11 cellular contexts compared by ENCODE assay signal in the genomic region with DNA sequence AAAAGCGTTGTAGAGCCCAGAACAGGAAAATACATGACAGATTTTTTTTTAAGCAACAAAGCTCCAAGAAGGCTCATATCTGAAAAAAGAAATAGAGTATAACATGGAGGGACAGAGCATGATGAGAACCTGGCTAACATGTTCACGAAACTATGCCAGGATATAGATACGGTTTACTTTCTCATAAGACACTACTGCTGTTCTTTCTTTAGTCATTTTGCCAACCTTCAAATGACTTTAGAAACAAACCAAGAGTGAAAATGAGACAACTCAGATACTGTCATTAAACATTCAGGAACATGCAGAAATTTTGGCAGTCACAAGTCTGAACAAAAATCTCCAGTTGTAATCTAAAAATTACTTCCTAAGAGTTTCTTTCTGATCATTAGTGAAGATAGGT. TPM values are rescaled to one million over a fixed set of nuclear protein-coding genes. Genes with fewer than 3 reads are reported as not detected.
DNase-seq lines count a peak whose midpoint lies in the region; ATAC-seq and TF ChIP-seq lines count a peak whose summit lies in the region.
"Had no signal": no experiment of that assay in that cellular context is flagged by ENCODE, and none has a peak within 500 bp of the region (broad histone marks: within the 10 kb centered on the region; RNA-seq: fewer than 3 reads in every experiment).

No MANE protein-coding gene starts in this region.

- H3K9me3 Mint-ChIP-seq in CD8-positive, alpha-beta T cell: no peaks in the 10 kb centered on the region
- peaks cover 6% of the 10 kb centered on the region for H3K9me3 Mint-ChIP-seq in T-helper 2 cell treated with Interferon-gamma antibody and Interleukin-4, amounts not matched to agents 5 μg/mL and 100 μg/mL, for 36 hours

- no peak for DNase-seq in CD8-positive, alpha-beta T cell
- DNase-seq in T-helper 2 cell treated with Interferon-gamma antibody and Interleukin-4, amounts not matched to agents 5 μg/mL and 100 μg/mL, for 36 hours (ENCODE audit: low spot score): no peak
- DNase-seq in sigmoid colon (no peak), foreskin melanocyte (no peak), glomerular visceral epithelial cell (ENCODE audit: extremely low spot score) (no peak), ureter (ENCODE audit: low spot score) (no peak), LoVo (ENCODE audit: low spot score) (no peak)
- DNase-seq: activated gamma-delta T cell treated with Interleukin-2 at 50 U/mL for 16 hours, NCI-H226 had no signal

- H3K27ac ChIP-seq in CD8-positive, alpha-beta T cell (ENCODE audit: low read depth, low read length): peak overlapping the region; percentile 19
- peak overlapping the region; percentile 4 to 44 for H3K27ac ChIP-seq in esophagus (ENCODE audit: low read depth in 2 of 2, low read length in 1 of 2)
- peak overlapping the region; percentile 47 to 72 (median 71) for H3K27ac ChIP-seq in sigmoid colon

- no peak for TF ChIP-seq POLR2A in sigmoid colon (IDR thresholded peaks at IDR 0.05)

- H3K4me3 Mint-ChIP-seq in CD8-positive, alpha-beta T cell: peak overlapping the region; percentile 37
- peak overlapping the region; percentile 72 for H3K4me3 Mint-ChIP-seq in T-helper 2 cell treated with Interferon-gamma antibody and Interleukin-4, amounts not matched to agents 5 μg/mL and 100 μg/mL, for 36 hours

- TF ChIP-seq CTCF in CD8-positive, alpha-beta T cell (IDR thresholded peaks at IDR 0.05): no peak
- no peak for TF ChIP-seq CTCF in sigmoid colon (IDR thresholded peaks at IDR 0.05)

- peaks cover 38% of the 10 kb centered on the region for H3K4me1 ChIP-seq in CD8-positive, alpha-beta T cell (ENCODE audit: insufficient read depth, low read length)
- H3K4me1 ChIP-seq in esophagus (ENCODE audit: control insufficient read depth in 2 of 2, insufficient read depth in 2 of 2, low read length in 1 of 2): peaks cover 2 to 4% of the 10 kb centered on the region in 2 donors
- peaks cover 0 to 50% (median 26%) of the 10 kb centered on the region in 4 donors for H3K4me1 ChIP-seq in sigmoid colon

- ATAC-seq in CD8-positive, alpha-beta T cell: peak; percentile 4
- ATAC-seq: HCT116 had no signal

- no peaks in the 10 kb centered on the region for H3K27me3 Mint-ChIP-seq in CD8-positive, alpha-beta T cell (ENCODE audit: low read depth)
- H3K27me3 Mint-ChIP-seq in T-helper 2 cell treated with Interferon-gamma antibody and Interleukin-4, amounts not matched to agents 5 μg/mL and 100 μg/mL, for 36 hours (ENCODE audit: low read depth): no peaks in the 10 kb centered on the region

- H3K27me3 ChIP-seq in CD8-positive, alpha-beta T cell (ENCODE audit: insufficient read depth, low read length): no peaks in the 10 kb centered on the region
- H3K27me3 ChIP-seq in esophagus (ENCODE audit: control insufficient read depth in 1 of 2, insufficient read depth in 2 of 2, low read length in 2 of 2) (no peaks in the 10 kb centered on the region), sigmoid colon (no peaks in the 10 kb centered on the region)

- no peak overlapping the region for H3K4me3 ChIP-seq in CD8-positive, alpha-beta T cell (ENCODE audit: low read depth, low read length)
- H3K4me3 ChIP-seq in esophagus (ENCODE audit: low read depth in 1 of 2, low read length in 2 of 2) (no peak overlapping the region), sigmoid colon (no peak overlapping the region)

- TF ChIP-seq EP300 in sigmoid colon (IDR thresholded peaks at IDR 0.05): no peak

- POLR2A ChIA-PET in CD8-positive, alpha-beta T cell (lab: Charles Lee): interaction anchor here (0.6 to 1.6 kb wide), 5 partner anchors 14 to 247 kb away, joined by 3 to 6 read pairs (median 4); partner anchors contain the start of gene LPIN2

- peaks cover 62% of the 10 kb centered on the region for H3K4me1 Mint-ChIP-seq in CD8-positive, alpha-beta T cell (ENCODE audit: low read depth)
- peaks cover 63% of the 10 kb centered on the region for H3K4me1 Mint-ChIP-seq in T-helper 2 cell treated with Interferon-gamma antibody and Interleukin-4, amounts not matched to agents 5 μg/mL and 100 μg/mL, for 36 hours (ENCODE audit: low read depth)

- peak overlapping the region; percentile 91 for H3K27ac Mint-ChIP-seq in CD8-positive, alpha-beta T cell
- peak overlapping the region; percentile 94 for H3K27ac Mint-ChIP-seq in T-helper 2 cell treated with Interferon-gamma antibody and Interleukin-4, amounts not matched to agents 5 μg/mL and 100 μg/mL, for 36 hours

- CTCF ChIA-PET in CD8-positive, alpha-beta T cell (lab: Charles Lee): interaction anchor here (1.0 to 11.9 kb wide), 10 partner anchors 8 to 248 kb away, joined by 3 to 155 read pairs (median 4); no protein-coding TSS in a partner anchor

- H3K36me3 ChIP-seq in CD8-positive, alpha-beta T cell (ENCODE audit: insufficient read depth, low read length): no peaks in the 10 kb centered on the region
- no peaks in the 10 kb centered on the region for H3K36me3 ChIP-seq in esophagus (ENCODE audit: control insufficient read depth in 2 of 2, insufficient read depth in 2 of 2, low read length in 1 of 2)
- H3K36me3 ChIP-seq in sigmoid colon: no peaks in the 10 kb centered on the region

- intact Hi-C loops in CD8-positive, alpha-beta T cell (cut with DNase I, micrococcal nuclease): loop anchor here in 1 of 2 experiments (5.0 to 10.0 kb wide), 2 partner anchors 249 to 666 kb away; partner anchors contain the start of gene MYL12A
- intact Hi-C loops in sigmoid colon (cut with DNase I): no loop called here

- WGBS in esophagus, 2 donors: 37 to 42% methylated on average over 3 of the region's 3 CpGs
- 68 to 75% methylated on average over 3 of the region's 3 CpGs for WGBS in sigmoid colon, 2 donors

- peaks cover 22% of the 10 kb centered on the region for H3K36me3 Mint-ChIP-seq in CD8-positive, alpha-beta T cell
- peaks cover 34% of the 10 kb centered on the region for H3K36me3 Mint-ChIP-seq in T-helper 2 cell treated with Interferon-gamma antibody and Interleukin-4, amounts not matched to agents 5 μg/mL and 100 μg/mL, for 36 hours (ENCODE audit: low read depth)

- no peaks in the 10 kb centered on the region for H3K9me3 ChIP-seq in CD8-positive, alpha-beta T cell (ENCODE audit: low read length)
- H3K9me3 ChIP-seq in esophagus (ENCODE audit: control insufficient read depth in 2 of 2, insufficient read depth in 1 of 2, low read depth in 1 of 2, low read length in 1 of 2) (no peaks in the 10 kb centered on the region), sigmoid colon (no peaks in the 10 kb centered on the region)

RNA-seq across cellular contexts. Expression of gene LPIN2, which starts 14.3 kb away (rescaled TPM):
- 10 to 100 TPM; 50.3 to 50.9 TPM for total RNA-seq in CD8-positive, alpha-beta T cell
- polyA plus RNA-seq in esophagus (10 to 100 TPM in 1 of 2 donors, 1 to 10 TPM in 1; 6.2 to 10.9 TPM), sigmoid colon (10 to 100 TPM; 16.2 to 34.9 (median 28.5) TPM)
- total RNA-seq in sigmoid colon (10 to 100 TPM; 13.6 to 31.5 (median 18.0) TPM), ureter (14.1 TPM)

Comparison
In these comparisons a context has a peak if more than half of its experiments do, and no peak if none do; other contexts are left out.
1. H3K27ac ChIP-seq: peak in every context shown above with its lines; median percentile 71 in sigmoid colon; 24 in esophagus; 19 in CD8-positive, alpha-beta T cell.